ENCODE assay signal across 11 cellular contexts in the genomic region with DNA sequence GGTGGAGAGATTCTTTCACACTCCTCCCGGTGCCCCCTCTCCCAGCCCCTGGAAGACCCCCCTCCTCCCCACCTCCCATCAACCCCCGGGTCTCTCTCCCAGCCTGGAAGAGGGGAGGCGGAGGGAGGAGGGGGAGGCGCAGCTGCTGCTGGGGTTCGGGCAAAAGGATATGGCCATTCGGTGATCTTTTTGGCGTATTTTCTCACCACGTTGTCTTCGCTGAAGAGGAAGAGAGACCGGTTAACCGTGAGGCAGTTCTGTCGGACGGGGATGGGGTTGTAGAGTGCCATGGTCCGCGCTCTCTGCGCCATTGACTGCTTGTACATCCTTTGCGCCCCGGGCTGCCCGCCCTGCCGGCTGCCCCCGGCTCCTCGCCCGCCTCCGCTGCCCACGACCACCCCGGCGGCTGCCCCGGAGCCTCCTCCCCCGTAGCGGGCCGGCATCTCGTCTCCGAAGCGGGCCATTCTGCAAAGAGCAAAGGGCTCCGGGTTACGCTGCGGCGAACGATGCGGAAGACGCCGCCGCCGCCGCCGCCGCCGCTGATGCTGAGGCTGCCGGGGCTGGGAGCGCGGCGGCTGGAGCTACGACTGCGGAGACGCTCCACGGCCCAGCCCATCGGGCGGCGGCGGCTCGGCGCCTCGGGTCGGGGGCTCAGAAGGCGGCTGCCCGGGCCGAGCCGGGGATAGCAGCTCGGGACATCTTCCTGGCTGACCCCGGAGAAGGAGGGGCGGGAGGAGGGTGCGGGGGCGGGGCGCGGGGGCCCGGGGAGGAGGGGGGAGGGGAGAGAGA. TPM values are rescaled to one million over a fixed set of nuclear protein-coding genes. Genes with fewer than 3 reads are reported as not detected.
DNase-seq lines count a peak whose midpoint lies in the region; ATAC-seq, FAIRE-seq and TF ChIP-seq lines count a peak whose summit lies in the region.
"Had no signal": no experiment of that assay in that cellular context is flagged by ENCODE, and none has a peak within 500 bp of the region (broad histone marks: within the 10 kb centered on the region; RNA-seq: fewer than 3 reads in every experiment).

Gene CACNA1A (minus strand): TSS at position 719 of the 789 bp plus-strand sequence. CDS start 255 bp downstream, at position 464.

- H3K27me3 Mint-ChIP-seq in natural killer cell (ENCODE audit: low read depth in 2 of 2) = peaks cover 37 to 57% of the 10 kb centered on the region in 2 donors

- H3K9me3 Mint-ChIP-seq in natural killer cell = no peaks in the 10 kb centered on the region

- H3K9ac ChIP-seq in colonic mucosa (ENCODE audit: low read depth in 2 of 2, low read length in 2 of 2) = no peak within 1 kb of the TSS

- peak within 1 kb of the TSS; percentile 22 for H3K4me3 ChIP-seq in colonic mucosa

- H3K27me3 ChIP-seq in colonic mucosa = peaks cover 17% of the 10 kb centered on the region

- intact Hi-C loops in colonic mucosa (cut with DNase I) = no loop called here
- intact Hi-C loops in natural killer cell (cut with micrococcal nuclease) = no loop called here

- no peaks in the 10 kb centered on the region for H3K9me3 ChIP-seq in colonic mucosa

- DNase-seq in stimulated activated CD4-positive, alpha-beta T cell treated with anti-CD3 and anti-CD28 coated beads, Interleukin-12 subunit alpha, Interleukin-12 subunit beta, amount 100 ng/mL, for 4 hours = peak; percentile 20
- DNase-seq in stimulated activated CD4-positive, alpha-beta T cell treated with anti-CD3 and anti-CD28 coated beads, Interleukin-1b, Interleukin-23, amount 100 ng/mL, for 48 hours = no peak
- DNase-seq in colonic mucosa (no peak), natural killer cell (no peak), RCC 7860 (ENCODE audit: low spot score) (no peak), 8988T (no peak)
- DNase-seq: PC-3 had no signal

- H3K27ac Mint-ChIP-seq in natural killer cell = no peak within 1 kb of the TSS

- no peaks in the 10 kb centered on the region for H3K4me1 ChIP-seq in colonic mucosa

- ATAC-seq in natural killer cell (peak in 1 of 3 donors; percentile 69), HG02981 (IDR thresholded peaks at IDR 0.05; ENCODE audit: unreplicated experiment) (no peak), GM21526 (IDR thresholded peaks at IDR 0.05; ENCODE audit: low FRiP score, unreplicated experiment) (no peak)
- ATAC-seq: PC-3 had no signal

- H3K36me3 Mint-ChIP-seq in natural killer cell = no peaks in the 10 kb centered on the region

- no peak within 1 kb of the TSS for H3K27ac ChIP-seq in colonic mucosa

- H3K4me3 Mint-ChIP-seq in natural killer cell = peak within 1 kb of the TSS; percentile 17

- TF ChIP-seq CTCF in colonic mucosa (IDR thresholded peaks at IDR 0.05) (no peak), natural killer cell (IDR thresholded peaks at IDR 0.05) (no peak)

- H3K36me3 ChIP-seq in colonic mucosa = no peaks in the 10 kb centered on the region

- FAIRE-seq in RCC 7860 (lab: Jason Lieb, UNC) = no peak
- FAIRE-seq: bronchial epithelial cell, G401.6 had no signal

- peaks cover 0 to 4% of the 10 kb centered on the region in 2 donors for H3K4me1 Mint-ChIP-seq in natural killer cell

RNA-seq across cellular contexts. Expression of gene CACNA1A, which starts in this region (rescaled TPM):
- total RNA-seq in colonic mucosa (1 to 10 TPM; 4.9 to 6.1 TPM), natural killer cell (under 1 TPM; 0.59 to 0.85 (median 0.75) TPM)
